In genomic region chr5:151750121-151750520, GRCh38 we compare ENCODE assay signal across 1 cellular context.
A peak's percentile ranks its signal among the peaks of the same experiment; 100 is the strongest.
TF ChIP-seq lines count a peak whose summit lies in the region.

No MANE protein-coding gene starts in this region.

TF ChIP-seq in K562, 482 proteins besides CTCF, POLR2A, EP300 and RAD21:
- peak; percentile 14; the same call in 1 of the 2 replicates for TF ChIP-seq CBFA2T3 (IDR thresholded peaks at IDR 0.05)
- TF ChIP-seq ZBTB49 (CRISPR knock-in tag; IDR thresholded peaks at IDR 0.05; ENCODE audit: borderline replicate concordance), result no peak
